ENCODE assay signal across 16 cellular contexts in genomic region chr4:183718876-183719275, GRCh38. TPM values are rescaled to one million over a fixed set of nuclear protein-coding genes. Genes with fewer than 3 reads are reported as not detected.
DNase-seq lines count a peak whose midpoint lies in the region; ATAC-seq and TF ChIP-seq lines count a peak whose summit lies in the region.
"Had no signal": no experiment of that assay in that cellular context is flagged by ENCODE, and none has a peak within 500 bp of the region (broad histone marks: within the 10 kb centered on the region; RNA-seq: fewer than 3 reads in every experiment).

No MANE protein-coding gene starts in this region.

- no peak overlapping the region for H2AFZ ChIP-seq in GM23248

- H3K4me3 Mint-ChIP-seq in WTC11, result no peak overlapping the region

- no peaks in the 10 kb centered on the region for H3K27me3 ChIP-seq in liver (ENCODE audit: control insufficient read depth in 4 of 4, insufficient read depth in 4 of 4, low read length in 3 of 4)
- H3K27me3 ChIP-seq in GM23248 (replicated peaks; ENCODE audit: insufficient read depth), result no peaks in the 10 kb centered on the region
- H3K27me3 ChIP-seq: BE2C had no signal

- H3K9me2 ChIP-seq in GM23248 (ENCODE audit: insufficient read depth), result no peaks in the 10 kb centered on the region

- no peak overlapping the region for H3K9ac ChIP-seq in liver (ENCODE audit: low read depth in 1 of 2, low read length in 2 of 2)
- H3K9ac ChIP-seq in GM23248, result no peak overlapping the region

- H3K9me3 ChIP-seq in liver (ENCODE audit: control insufficient read depth in 4 of 4, low read length in 3 of 4) (no peaks in the 10 kb centered on the region), GM23248 (ENCODE audit: low read depth) (no peaks in the 10 kb centered on the region)
- H3K9me3 ChIP-seq: BE2C, Caco-2, HAP-1 had no signal

- no peak overlapping the region for H3K4me3 ChIP-seq in epithelial cell of esophagus (ENCODE audit: low read length)
- H3K4me3 ChIP-seq in liver (ENCODE audit: low read depth in 1 of 3, low read length in 3 of 3), result no peak overlapping the region
- H3K4me3 ChIP-seq in GM23248, result no peak overlapping the region
- H3K4me3 ChIP-seq: HAP-1 had no signal

- H4K20me1 ChIP-seq in GM23248 (ENCODE audit: insufficient read depth), result no peaks in the 10 kb centered on the region

- H3K36me3 Mint-ChIP-seq in WTC11, result no peaks in the 10 kb centered on the region; the same call in 1 of the 2 replicates

- ATAC-seq in WTC11 (no peak), GM18873 (IDR thresholded peaks at IDR 0.05; ENCODE audit: low FRiP score, unreplicated experiment) (no peak), HG03457 (IDR thresholded peaks at IDR 0.05; ENCODE audit: unreplicated experiment) (no peak)

- no peak for TF ChIP-seq RAD21 in liver (IDR thresholded peaks at IDR 0.05)

- POLR2A ChIA-PET in WTC11 (lab: Charles Lee), result no interaction called here

- H3K27ac Mint-ChIP-seq in WTC11, result 0 out of 2 replicates have a peak overlapping the region, but pooled peaks have one; percentile 69
- H3K27ac Mint-ChIP-seq: CD4-positive, CD25-positive, alpha-beta regulatory T cell had no signal

- peaks cover 4% of the 10 kb centered on the region for H3K27me3 Mint-ChIP-seq in WTC11 (ENCODE audit: low read depth)

- in situ Hi-C loops in GM23248 (cut with MboI), result no loop called here

- H3F3A ChIP-seq in GM23248 (ENCODE audit: insufficient read depth), result no peaks in the 10 kb centered on the region

- no peak for DNase-seq in WTC11 (ENCODE audit: low spot score)
- DNase-seq in epithelial cell of esophagus (ENCODE audit: low read depth), result peak; percentile 58
- DNase-seq in NCI-H1105 (lab: John Stamatoyannopoulos, UW), result no peak
- DNase-seq in GM23248, result no peak
- DNase-seq: ACHN; BE2C; C1 segment of cervical spinal cord; Caco-2; CD4-positive, CD25-positive, alpha-beta regulatory T cell; IMR-90; KBM-7 had no signal

- H3K4me1 Mint-ChIP-seq in WTC11, result peaks cover 12% of the 10 kb centered on the region

- no peak overlapping the region for H3K27ac ChIP-seq in liver (ENCODE audit: low read depth in 1 of 2, low read length in 2 of 2)
- H3K27ac ChIP-seq in GM23248, result no peak overlapping the region
- H3K27ac ChIP-seq: HL-60 had no signal

- CTCF ChIA-PET in WTC11 (lab: Charles Lee), result interaction anchor here (0.7 kb wide), 1 partner anchor 312 kb away, joined by 4 read pairs; no protein-coding TSS in a partner anchor

- no peaks in the 10 kb centered on the region for H3K79me2 ChIP-seq in GM23248 (ENCODE audit: insufficient read depth)

- peaks cover 9% of the 10 kb centered on the region for H3K9me3 Mint-ChIP-seq in WTC11
- H3K9me3 Mint-ChIP-seq: CD4-positive, CD25-positive, alpha-beta regulatory T cell had no signal

- no peak overlapping the region for H3K4me2 ChIP-seq in GM23248 (ENCODE audit: unreplicated experiment)

- H3K36me3 ChIP-seq in liver (ENCODE audit: control insufficient read depth in 4 of 4, insufficient read depth in 3 of 4, low read depth in 1 of 4, low read length in 3 of 4) (peaks cover 0 to 5% (median 5%) of the 10 kb centered on the region in 4 donors), GM23248 (ENCODE audit: low read depth) (peaks cover 8% of the 10 kb centered on the region)
- H3K36me3 ChIP-seq: BE2C, HAP-1 had no signal

- H3K4me1 ChIP-seq in liver (ENCODE audit: control insufficient read depth in 4 of 4, insufficient read depth in 4 of 4, low read length in 3 of 4) (peaks cover 0 to 14% (median 6%) of the 10 kb centered on the region in 4 donors), GM23248 (ENCODE audit: insufficient read depth) (no peaks in the 10 kb centered on the region)
- H3K4me1 ChIP-seq: BE2C, Caco-2 had no signal

- no peak for TF ChIP-seq CTCF in WTC11 (IDR thresholded peaks at IDR 0.05)
- no peak for TF ChIP-seq CTCF in epithelial cell of esophagus (IDR thresholded peaks at IDR 0.05; ENCODE audit: insufficient read depth, low read depth, low read length, missing control alignments)
- TF ChIP-seq CTCF in liver (IDR thresholded peaks at IDR 0.05; ENCODE audit: low read depth, low read length, missing input control), result no peak

- 52% methylated on average over 5 of the region's 5 CpGs for WGBS in liver
- 77 to 80% methylated on average over 5 of the region's 5 CpGs for WGBS in GM23248 (ENCODE audit: low coverage in 1 of 2, low lambda C conversion rate in 2 of 2, missing lambda C conversion rate in 2 of 2), 2 experiments

TF ChIP-seq in WTC11, 78 proteins besides CTCF, POLR2A, EP300 and RAD21:
- TF ChIP-seq MYBL2 (CRISPR knock-in tag; IDR thresholded peaks at IDR 0.05) (no peak), RORB (CRISPR knock-in tag; IDR thresholded peaks at IDR 0.05) (no peak), EMX1 (CRISPR knock-in tag; IDR thresholded peaks at IDR 0.05) (no peak), NR3C1 (CRISPR knock-in tag; conservative IDR thresholded peaks at IDR 0.05; ENCODE audit: low read depth) (no peak), JAZF1 (CRISPR knock-in tag; IDR thresholded peaks at IDR 0.05) (no peak), ZNF671 (CRISPR knock-in tag; IDR thresholded peaks at IDR 0.05) (no peak), ZNF219 (CRISPR knock-in tag; IDR thresholded peaks at IDR 0.05; ENCODE audit: borderline replicate concordance) (no peak), ETV6 (CRISPR knock-in tag; IDR thresholded peaks at IDR 0.05) (no peak), NFYB (CRISPR knock-in tag; conservative IDR thresholded peaks at IDR 0.05; ENCODE audit: low read depth) (no peak), TP53 (CRISPR knock-in tag; IDR thresholded peaks at IDR 0.05) (no peak)

TF ChIP-seq in liver, 16 proteins besides CTCF, POLR2A, EP300 and RAD21:
- TF ChIP-seq RXRA (IDR thresholded peaks at IDR 0.05) (peak in 1 of 2 donors; percentile 37), ZBTB33 (IDR thresholded peaks at IDR 0.05) (no peak), REST (IDR thresholded peaks at IDR 0.05) (no peak), HNF4A (conservative IDR thresholded peaks at IDR 0.05) (peak; percentile 23 to 45)
TF ChIP-seq in liver: peak in this region for 2.

RNA-seq across cellular contexts. Expression of gene TRAPPC11, which starts 59.8 kb away (rescaled TPM):
- total RNA-seq in WTC11 (2021), result 30.0 to 35.9 TPM (median 33.6 TPM) in 3 replicates
- total RNA-seq in liver, result 10 to 100 TPM; 19.7 to 27.9 TPM
- polyA plus RNA-seq in liver, result 10 to 100 TPM in 1 of 2 donors, 1 to 10 TPM in 1; 7.6 to 10.0 TPM
- total RNA-seq in GM23248 (2014; rRNA removed; shearing (Covaris generic)), result 33.9 and 50.5 TPM in 2 replicates
- polyA plus RNA-seq in GM23248 (2016; fragmentation: Nextera tagmentation; extraction: Ambion mirVana), result 17.2 and 18.0 TPM in 2 replicates

RNA-seq across cellular contexts. Expression of gene RWDD4, which starts 59.9 kb away (rescaled TPM):
- total RNA-seq in WTC11 (2021), result 15.6 to 17.8 TPM (median 16.4 TPM) in 3 replicates
- 1 to 10 TPM; 8.0 to 9.8 TPM for total RNA-seq in liver
- 10 to 100 TPM in 1 of 2 donors, 1 to 10 TPM in 1; 6.5 to 17.9 TPM for polyA plus RNA-seq in liver
- total RNA-seq in GM23248 (2014; rRNA removed; shearing (Covaris generic)), result 31.0 and 41.6 TPM in 2 replicates
- polyA plus RNA-seq in GM23248 (2016; fragmentation: Nextera tagmentation; extraction: Ambion mirVana), result 38.0 and 40.8 TPM in 2 replicates
